In the genomic region with DNA sequence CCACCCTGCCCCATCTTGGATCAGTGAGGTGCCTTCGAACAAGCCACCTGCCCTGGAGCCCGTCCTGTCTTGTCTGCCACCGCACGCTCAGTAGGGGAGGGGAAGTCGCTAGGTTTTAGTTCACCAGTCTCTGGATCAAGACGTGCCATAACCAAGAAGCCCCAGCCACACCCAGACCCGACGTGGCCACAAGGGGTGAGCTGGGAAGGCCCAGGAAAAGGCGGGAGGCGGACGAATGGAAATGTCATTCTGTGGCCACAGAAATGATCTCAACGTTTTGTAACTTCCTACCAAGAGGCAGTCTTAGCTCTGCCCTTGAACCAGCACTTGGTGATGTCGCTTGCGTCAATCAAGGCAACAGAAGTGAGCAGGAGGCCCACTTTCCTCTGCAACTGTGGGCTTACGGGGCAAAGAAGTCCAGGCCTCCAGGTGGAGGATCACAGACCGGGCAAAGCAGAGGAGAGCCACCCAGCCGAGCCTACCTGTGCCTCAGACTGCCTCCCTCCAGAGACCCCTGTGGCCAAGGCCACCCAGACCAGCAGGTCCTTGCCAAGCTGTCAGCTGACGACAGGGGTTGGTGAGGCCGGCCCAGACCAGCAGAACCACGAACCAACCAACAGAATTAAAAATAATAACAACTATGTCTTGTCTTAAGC, we compare ENCODE assay signal across 22 cellular contexts. TPM values are rescaled to one million over a fixed set of nuclear protein-coding genes. Genes with fewer than 3 reads are reported as not detected.
DNase-seq lines count a peak whose midpoint lies in the region; ATAC-seq and TF ChIP-seq lines count a peak whose summit lies in the region.
"Had no signal": no experiment of that assay in that cellular context is flagged by ENCODE, and none has a peak within 500 bp of the region (broad histone marks: within the 10 kb centered on the region; RNA-seq: fewer than 3 reads in every experiment).

No MANE protein-coding gene starts in this region.

- H3K4me3 ChIP-seq in left lung: no peak overlapping the region
- H3K4me3 ChIP-seq in upper lobe of right lung: no peak overlapping the region
- H3K4me3 ChIP-seq: SJSA1, skin epidermis, uterus had no signal

- TF ChIP-seq CTCF in left lung (IDR thresholded peaks at IDR 0.05) (no peak), upper lobe of right lung (IDR thresholded peaks at IDR 0.05) (no peak)

- H3K27me3 ChIP-seq in left lung: no peaks in the 10 kb centered on the region
- no peaks in the 10 kb centered on the region for H3K27me3 ChIP-seq in upper lobe of right lung
- H3K27me3 ChIP-seq: foreskin keratinocyte, SJSA1, uterus had no signal

- no peaks in the 10 kb centered on the region for H3K4me1 Mint-ChIP-seq in stimulated activated naive CD8-positive, alpha-beta T cell treated with anti-CD3 and anti-CD28 coated beads, Interleukin-15, amount 100 ng/mL, for 72 hours
- H3K4me1 Mint-ChIP-seq: endodermal cell, H9 had no signal

- no peak overlapping the region for H3K4me3 Mint-ChIP-seq in stimulated activated naive CD8-positive, alpha-beta T cell treated with anti-CD3 and anti-CD28 coated beads, Interleukin-15, amount 100 ng/mL, for 72 hours
- H3K4me3 Mint-ChIP-seq: activated CD4-positive, alpha-beta T cell treated with anti-CD3 and anti-CD28 coated beads, Interleukin-2, amount 10 ng/mL, durations not matched to agents 24 days and 14 days; activated naive CD8-positive, alpha-beta T cell; endodermal cell; H9; memory B cell had no signal

- H3K36me3 ChIP-seq in left lung (peaks cover 0 to 35% of the 10 kb centered on the region in 2 donors), upper lobe of right lung (peaks cover 25% of the 10 kb centered on the region)
- H3K36me3 ChIP-seq: uterus had no signal

- intact Hi-C loops in left lung (cut with DNase I): no loop called here
- intact Hi-C loops in upper lobe of right lung (cut with DNase I): no loop called here

- no peak overlapping the region for H3K27ac Mint-ChIP-seq in stimulated activated naive CD8-positive, alpha-beta T cell treated with anti-CD3 and anti-CD28 coated beads, Interleukin-15, amount 100 ng/mL, for 72 hours
- H3K27ac Mint-ChIP-seq: activated CD4-positive, alpha-beta T cell treated with anti-CD3 and anti-CD28 coated beads, Interleukin-2, amount 10 ng/mL, durations not matched to agents 24 days and 14 days; activated naive CD8-positive, alpha-beta T cell; endodermal cell; memory B cell had no signal

- peak overlapping the region in 1 of 2 donors; percentile 31 for H3K27ac ChIP-seq in left lung
- no peak overlapping the region for H3K27ac ChIP-seq in upper lobe of right lung
- H3K27ac ChIP-seq: foreskin keratinocyte, SJSA1, uterus had no signal

- H3K27me3 Mint-ChIP-seq in stimulated activated naive CD8-positive, alpha-beta T cell treated with anti-CD3 and anti-CD28 coated beads, Interleukin-15, amount 100 ng/mL, for 72 hours: no peaks in the 10 kb centered on the region
- H3K27me3 Mint-ChIP-seq: activated CD4-positive, alpha-beta T cell treated with anti-CD3 and anti-CD28 coated beads, Interleukin-2, amount 10 ng/mL, durations not matched to agents 24 days and 14 days; activated naive CD8-positive, alpha-beta T cell; memory B cell had no signal

- ATAC-seq in stimulated activated naive CD8-positive, alpha-beta T cell treated with anti-CD3 and anti-CD28 coated beads, Interleukin-15, Interleukin-2, amounts not matched to agents 100 U/mL and 50 U/mL, for 24 hours: peak; percentile 23
- no peak for ATAC-seq in stimulated activated naive CD8-positive, alpha-beta T cell treated with anti-CD3 and anti-CD28 coated beads, Interleukin-15, amount 100 ng/mL, for 72 hours
- ATAC-seq in left lung (peak; percentile 70), upper lobe of right lung (peak; percentile 88), GM19035 (IDR thresholded peaks at IDR 0.05; ENCODE audit: unreplicated experiment) (no peak), HG03097 (IDR thresholded peaks at IDR 0.05; ENCODE audit: low FRiP score, unreplicated experiment) (no peak), HG03378 (IDR thresholded peaks at IDR 0.05; ENCODE audit: unreplicated experiment) (no peak)
- ATAC-seq: foreskin keratinocyte had no signal

- no peaks in the 10 kb centered on the region for H3K9me3 Mint-ChIP-seq in stimulated activated naive CD8-positive, alpha-beta T cell treated with anti-CD3 and anti-CD28 coated beads, Interleukin-15, amount 100 ng/mL, for 72 hours
- H3K9me3 Mint-ChIP-seq: activated CD4-positive, alpha-beta T cell treated with anti-CD3 and anti-CD28 coated beads, Interleukin-2, amount 10 ng/mL, durations not matched to agents 24 days and 14 days; memory B cell had no signal

- DNase-seq in stimulated activated naive CD8-positive, alpha-beta T cell treated with anti-CD3 and anti-CD28 coated beads, Interleukin-15, Interleukin-2, amounts not matched to agents 100 U/mL and 50 U/mL, for 24 hours: no peak
- DNase-seq in stimulated activated naive CD8-positive, alpha-beta T cell treated with anti-CD3 and anti-CD28 coated beads, Interleukin-15, amount 100 ng/mL, for 72 hours: no peak
- DNase-seq in UCSD-AML1 (lab: John Stamatoyannopoulos, UW; ENCODE audit: unreplicated experiment) (peak; percentile 74), left lung (peak; percentile 51 to 74), upper lobe of right lung (peak; percentile 76)
- DNase-seq: ACHN; activated CD4-positive, alpha-beta T cell treated with anti-CD3 and anti-CD28 coated beads, Interleukin-2, amount 10 ng/mL, durations not matched to agents 24 days and 14 days; central memory CD4-positive, alpha-beta T cell; endodermal cell; foreskin keratinocyte; H9; NCI-H1105; stimulated activated naive CD4-positive, alpha-beta T cell; T1000; uterus had no signal

- H3K4me1 ChIP-seq in left lung: peaks cover 0 to 29% of the 10 kb centered on the region in 2 donors
- H3K4me1 ChIP-seq in upper lobe of right lung: no peaks in the 10 kb centered on the region
- H3K4me1 ChIP-seq: foreskin keratinocyte, SJSA1, uterus had no signal

- no peaks in the 10 kb centered on the region for H3K9me3 ChIP-seq in left lung
- no peaks in the 10 kb centered on the region for H3K9me3 ChIP-seq in upper lobe of right lung
- H3K9me3 ChIP-seq: SJSA1, uterus had no signal

RNA-seq across cellular contexts. Expression of a gene that starts 14.5 kb away (rescaled TPM):
- 1 to 10 TPM; 8.1 to 9.8 TPM for total RNA-seq in left lung
- 11.3 TPM for total RNA-seq in upper lobe of right lung

RNA-seq across cellular contexts. Expression of a gene that starts 38.4 kb away (rescaled TPM):
- total RNA-seq in left lung (10 to 100 TPM; 45.8 to 53.3 TPM), upper lobe of right lung (53.3 TPM)

RNA-seq across cellular contexts. Expression of a gene that starts 40.8 kb away (rescaled TPM):
- total RNA-seq in left lung (10 to 100 TPM; 12.6 to 13.1 TPM), upper lobe of right lung (12.4 TPM)

RNA-seq across cellular contexts. Expression of a gene that starts 45.7 kb away (rescaled TPM):
- 10 to 100 TPM; 22.3 to 38.8 TPM for total RNA-seq in left lung
- 26.7 TPM for total RNA-seq in upper lobe of right lung

RNA-seq across cellular contexts. Expression of a gene that starts 58.4 kb away (rescaled TPM):
- total RNA-seq in left lung: under 1 TPM; 0.23 to 0.60 TPM
- total RNA-seq in upper lobe of right lung: 0.32 TPM

Comparison
In these comparisons a context has a peak if more than half of its experiments do, and no peak if none do; other contexts are left out.
1. ATAC-seq: peak in stimulated activated naive CD8-positive, alpha-beta T cell treated with anti-CD3 and anti-CD28 coated beads, Interleukin-15, Interleukin-2, amounts not matched to agents 100 U/mL and 50 U/mL, for 24 hours (single experiment), left lung (single experiment) and upper lobe of right lung (single experiment); none in stimulated activated naive CD8-positive, alpha-beta T cell treated with anti-CD3 and anti-CD28 coated beads, Interleukin-15, amount 100 ng/mL, for 72 hours (single experiment), GM19035 (single experiment), HG03097 (single experiment) and HG03378 (single experiment).
2. DNase-seq: peak in UCSD-AML1 (single experiment), left lung (2 of 2) and upper lobe of right lung (single experiment); none in stimulated activated naive CD8-positive, alpha-beta T cell treated with anti-CD3 and anti-CD28 coated beads, Interleukin-15, Interleukin-2, amounts not matched to agents 100 U/mL and 50 U/mL, for 24 hours (single experiment) and stimulated activated naive CD8-positive, alpha-beta T cell treated with anti-CD3 and anti-CD28 coated beads, Interleukin-15, amount 100 ng/mL, for 72 hours (0 of 2).